Comparison of ENCODE assay signal across 22 cellular contexts in the genomic region with DNA sequence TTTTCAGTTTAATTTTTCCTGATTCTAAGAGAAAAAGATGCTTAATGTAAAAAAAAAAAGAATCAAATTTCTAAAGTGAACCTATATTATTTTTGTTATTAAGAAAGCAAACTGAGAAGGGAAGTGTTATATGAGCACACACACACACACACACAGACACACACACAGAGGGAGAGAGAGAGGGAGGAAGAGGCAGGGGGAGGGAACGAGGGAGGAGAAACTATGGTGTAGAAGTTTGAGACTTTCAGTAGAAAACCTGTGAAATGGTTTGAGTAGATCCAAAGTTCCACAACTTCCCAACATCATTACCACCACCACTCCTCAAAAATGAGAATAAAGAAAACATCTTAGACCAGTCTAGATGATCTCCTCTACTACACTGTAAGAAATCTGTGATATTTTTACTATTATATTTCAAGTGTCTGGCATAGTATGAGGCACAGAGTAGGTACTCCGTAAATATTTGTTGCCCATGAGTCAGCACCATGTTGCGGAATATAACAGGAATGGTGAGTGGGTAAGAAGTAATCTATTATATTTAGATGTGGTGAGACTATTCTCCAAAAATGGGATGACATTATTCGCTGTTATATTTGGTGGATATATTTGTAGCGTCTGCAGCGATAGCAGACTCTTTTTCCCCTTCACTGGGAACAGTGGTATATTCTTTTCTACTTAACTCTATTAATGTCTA.
DNase-seq lines count a peak whose midpoint lies in the region; ATAC-seq, FAIRE-seq and TF ChIP-seq lines count a peak whose summit lies in the region.
"Had no signal": no experiment of that assay in that cellular context is flagged by ENCODE, and none has a peak within 500 bp of the region (broad histone marks: within the 10 kb centered on the region; RNA-seq: fewer than 3 reads in every experiment).

No MANE protein-coding gene starts in this region.

- intact Hi-C loops in MCF 10A (cut with micrococcal nuclease) (no loop called here), breast epithelium (cut with DNase I; ENCODE audit: low total_unique reads) (no loop called here), endothelial cell of umbilical vein (cut with micrococcal nuclease) (no loop called here), gastrocnemius medialis (cut with DNase I; ENCODE audit: low total_unique reads) (no loop called here), tibial artery (cut with DNase I; ENCODE audit: low total_unique reads) (no loop called here)

- no peak for TF ChIP-seq CTCF in MCF 10A (IDR thresholded peaks at IDR 0.05; ENCODE audit: unreplicated experiment)
- TF ChIP-seq CTCF in breast epithelium (IDR thresholded peaks at IDR 0.05), result no peak
- TF ChIP-seq CTCF in endothelial cell of umbilical vein (IDR thresholded peaks at IDR 0.05; ENCODE audit: extremely low read depth in 1 of 2, insufficient read depth in 1 of 2, low read depth in 1 of 2, low read length in 2 of 2), result no peak
- no peak for TF ChIP-seq CTCF in gastrocnemius medialis (IDR thresholded peaks at IDR 0.05 in 4 of 5, conservative IDR thresholded peaks at IDR 0.05 in 1 of 5)
- no peak for TF ChIP-seq CTCF in tibial artery (IDR thresholded peaks at IDR 0.05)

- H3K27ac Mint-ChIP-seq in MCF 10A (ENCODE audit: low read depth, unreplicated experiment), result no peak overlapping the region
- H3K27ac Mint-ChIP-seq: activated naive CD8-positive, alpha-beta T cell; CD4-positive, alpha-beta T cell; stimulated activated naive CD8-positive, alpha-beta T cell treated with anti-CD3 and anti-CD28 coated beads, Interleukin-15, Interleukin-2, amounts not matched to agents 100 ng/mL and 50 ng/mL, for 24 hours had no signal

- POLR2A ChIA-PET in MCF 10A (lab: Yijun Ruan, JAX) (no interaction called here), endothelial cell of umbilical vein (lab: Charles Lee) (no interaction called here)

- H3K27me3 Mint-ChIP-seq in MCF 10A (ENCODE audit: insufficient read depth, unreplicated experiment), result no peaks in the 10 kb centered on the region
- H3K27me3 Mint-ChIP-seq: activated naive CD8-positive, alpha-beta T cell; CD4-positive, alpha-beta T cell; stimulated activated naive CD8-positive, alpha-beta T cell treated with anti-CD3 and anti-CD28 coated beads, Interleukin-15, Interleukin-2, amounts not matched to agents 100 ng/mL and 50 ng/mL, for 24 hours had no signal

- no peaks in the 10 kb centered on the region for H3K9me3 ChIP-seq in breast epithelium
- no peaks in the 10 kb centered on the region for H3K9me3 ChIP-seq in endothelial cell of umbilical vein (replicated peaks; ENCODE audit: control insufficient read depth, insufficient read depth, low read length)
- H3K9me3 ChIP-seq in gastrocnemius medialis, result no peaks in the 10 kb centered on the region
- no peaks in the 10 kb centered on the region for H3K9me3 ChIP-seq in tibial artery
- H3K9me3 ChIP-seq: neutrophil, right atrium auricular region had no signal

- H2AFZ ChIP-seq in endothelial cell of umbilical vein (ENCODE audit: low read depth, low read length), result peak overlapping the region; percentile 26

- ATAC-seq in gastrocnemius medialis, result peak; percentile 84 to 97
- ATAC-seq: activated T-cell treated with anti-CD3 and anti-CD28 coated beads, Interleukin-2, amount 50 U/mL, for 72 hours; K562 had no signal

- no peak overlapping the region for H3K4me3 Mint-ChIP-seq in MCF 10A (ENCODE audit: unreplicated experiment)
- H3K4me3 Mint-ChIP-seq: activated naive CD8-positive, alpha-beta T cell; activated T-cell treated with anti-CD3 and anti-CD28 coated beads, Interleukin-2, amount 50 U/mL, for 72 hours; CD4-positive, alpha-beta T cell; stimulated activated naive CD8-positive, alpha-beta T cell treated with anti-CD3 and anti-CD28 coated beads, Interleukin-15, Interleukin-2, amounts not matched to agents 100 ng/mL and 50 ng/mL, for 24 hours had no signal

- no peaks in the 10 kb centered on the region for H3K36me3 Mint-ChIP-seq in MCF 10A (ENCODE audit: insufficient read depth, unreplicated experiment)

- H3K4me3 ChIP-seq in breast epithelium (no peak overlapping the region), endothelial cell of umbilical vein (replicated peaks in 1 of 3; ENCODE audit: insufficient read depth in 1 of 3, low read depth in 1 of 3, low read length in 3 of 3) (no peak overlapping the region), gastrocnemius medialis (no peak overlapping the region), tibial artery (no peak overlapping the region)
- H3K4me3 ChIP-seq: cardiac muscle cell, K562, right atrium auricular region had no signal

- in situ Hi-C loops in gastrocnemius medialis (cut with MboI; ENCODE audit: low sequenced_read_pairs in 4 of 4), result no loop called here

- dilution Hi-C loops in endothelial cell of umbilical vein (cut with MboI; ENCODE audit: extremely low pct_ligation_motif_present, low sequenced_read_pairs), result no loop called here

- H3K27me3 ChIP-seq in breast epithelium, result no peaks in the 10 kb centered on the region
- H3K27me3 ChIP-seq in endothelial cell of umbilical vein (ENCODE audit: control insufficient read depth in 2 of 2, insufficient read depth in 2 of 2, low read length in 2 of 2), result no peaks in the 10 kb centered on the region
- H3K27me3 ChIP-seq in gastrocnemius medialis, result no peaks in the 10 kb centered on the region
- no peaks in the 10 kb centered on the region for H3K27me3 ChIP-seq in tibial artery
- H3K27me3 ChIP-seq: cardiac muscle cell, neutrophil, right atrium auricular region had no signal

- DNase-seq in MCF 10A (ENCODE audit: unreplicated experiment), result peak; percentile 71
- no peak for DNase-seq in breast epithelium (ENCODE audit: low spot score in 2 of 2)
- DNase-seq in NCI-H226, result peak; percentile 29
- DNase-seq in endothelial cell of umbilical vein (ENCODE audit: low read depth, low spot score), result peak; percentile 5
- DNase-seq in gastrocnemius medialis, result no peak
- no peak for DNase-seq in amniotic stem cell (lab: John Stamatoyannopoulos, UW)
- DNase-seq in pons (ENCODE audit: low spot score), result no peak
- no peak for DNase-seq in tibial artery
- DNase-seq: activated T-cell treated with anti-CD3 and anti-CD28 coated beads, Interleukin-2, amount 50 U/mL, for 72 hours; CD4-positive, alpha-beta T cell; DND-41; kidney glomerular epithelial cell; NCI-H1105 treated with DMSO at 0.1 percent for 48 hours; NCI-H526; RPMI8226; T-helper 1 cell had no signal

- peaks cover 13% of the 10 kb centered on the region for H3K4me1 Mint-ChIP-seq in MCF 10A (ENCODE audit: insufficient read depth, unreplicated experiment)

- no peaks in the 10 kb centered on the region for H3K9me3 Mint-ChIP-seq in MCF 10A (ENCODE audit: unreplicated experiment)
- H3K9me3 Mint-ChIP-seq: activated T-cell treated with anti-CD3 and anti-CD28 coated beads, Interleukin-2, amount 50 U/mL, for 72 hours; CD4-positive, alpha-beta T cell; stimulated activated naive CD8-positive, alpha-beta T cell treated with anti-CD3 and anti-CD28 coated beads, Interleukin-15, Interleukin-2, amounts not matched to agents 100 ng/mL and 50 ng/mL, for 24 hours had no signal

- no peaks in the 10 kb centered on the region for H3K79me2 ChIP-seq in endothelial cell of umbilical vein (ENCODE audit: control insufficient read depth, insufficient read depth, low read length)

- no peaks in the 10 kb centered on the region for H4K20me1 ChIP-seq in endothelial cell of umbilical vein (replicated peaks; ENCODE audit: control insufficient read depth, extremely low read depth, insufficient read depth, low read length)

- no peak overlapping the region for H3K9ac ChIP-seq in endothelial cell of umbilical vein (replicated peaks; ENCODE audit: extremely low read depth, insufficient read depth, low read length)

- BruUV-seq in MCF 10A (replicated peaks; lab: Mats Ljungman, UMichigan) (no TSS peak), endothelial cell of umbilical vein (replicated peaks; lab: Mats Ljungman, UMichigan) (no TSS peak)

- FAIRE-seq in endothelial cell of umbilical vein (lab: Jason Lieb, UNC), result no peak
- FAIRE-seq: K562 had no signal

- H3K4me2 ChIP-seq in endothelial cell of umbilical vein (ENCODE audit: insufficient read depth, low read length), result peak overlapping the region; percentile 88

- H3K4me1 ChIP-seq in breast epithelium (no peaks in the 10 kb centered on the region), endothelial cell of umbilical vein (ENCODE audit: control insufficient read depth, extremely low read depth, insufficient read depth, low read length) (peaks cover 18% of the 10 kb centered on the region), gastrocnemius medialis (peaks cover 0 to 9% of the 10 kb centered on the region in 2 donors), tibial artery (no peaks in the 10 kb centered on the region)
- H3K4me1 ChIP-seq: right atrium auricular region had no signal

- CTCF ChIA-PET in MCF 10A (lab: Yijun Ruan, JAX), result no interaction called here
- CTCF ChIA-PET in endothelial cell of umbilical vein (lab: Charles Lee), result no interaction called here

- no peaks in the 10 kb centered on the region for H3K36me3 ChIP-seq in breast epithelium
- H3K36me3 ChIP-seq in endothelial cell of umbilical vein (ENCODE audit: control insufficient read depth in 2 of 2, extremely low read depth in 1 of 2, insufficient read depth in 2 of 2, low read length in 2 of 2), result no peaks in the 10 kb centered on the region
- H3K36me3 ChIP-seq in gastrocnemius medialis, result no peaks in the 10 kb centered on the region
- H3K36me3 ChIP-seq in tibial artery, result no peaks in the 10 kb centered on the region
- H3K36me3 ChIP-seq: cardiac muscle cell, neutrophil, right atrium auricular region had no signal

- no peaks in the 10 kb centered on the region for H3K9me1 ChIP-seq in endothelial cell of umbilical vein (replicated peaks; ENCODE audit: control insufficient read depth, extremely low read depth, insufficient read depth, low read length)

- TF ChIP-seq POLR2A in breast epithelium (IDR thresholded peaks at IDR 0.05), result no peak
- TF ChIP-seq POLR2A in endothelial cell of umbilical vein (IDR thresholded peaks at IDR 0.05; ENCODE audit: low read depth, low read length), result no peak
- no peak for TF ChIP-seq POLR2A in gastrocnemius medialis (IDR thresholded peaks at IDR 0.05)

- H3K27ac ChIP-seq in breast epithelium, result no peak overlapping the region
- H3K27ac ChIP-seq in endothelial cell of umbilical vein (ENCODE audit: insufficient read depth, low read depth, low read length), result peak overlapping the region; percentile 70
- peak overlapping the region in 1 of 4 donors; percentile 40 for H3K27ac ChIP-seq in gastrocnemius medialis
- H3K27ac ChIP-seq in tibial artery, result no peak overlapping the region
- H3K27ac ChIP-seq: cardiac muscle cell, neutrophil, right atrium auricular region had no signal

TF ChIP-seq in endothelial cell of umbilical vein, 7 proteins besides CTCF, POLR2A, EP300 and RAD21:
- TF ChIP-seq EZH2 (IDR thresholded peaks at IDR 0.05; ENCODE audit: borderline replicate concordance, low read depth, low read length, severe bottlenecking) (no peak), MYC (IDR thresholded peaks at IDR 0.05; ENCODE audit: low read depth, low read length) (no peak)

Comparison
In these comparisons a context has a peak if more than half of its experiments do, and no peak if none do; other contexts are left out.
1. DNase-seq: peak in MCF 10A (single experiment), NCI-H226 (single experiment) and endothelial cell of umbilical vein (single experiment); none in breast epithelium (0 of 2), gastrocnemius medialis (0 of 2), amniotic stem cell (single experiment), pons (single experiment) and tibial artery (0 of 2).